13 cellular contexts compared by ENCODE assay signal in the genomic region with DNA sequence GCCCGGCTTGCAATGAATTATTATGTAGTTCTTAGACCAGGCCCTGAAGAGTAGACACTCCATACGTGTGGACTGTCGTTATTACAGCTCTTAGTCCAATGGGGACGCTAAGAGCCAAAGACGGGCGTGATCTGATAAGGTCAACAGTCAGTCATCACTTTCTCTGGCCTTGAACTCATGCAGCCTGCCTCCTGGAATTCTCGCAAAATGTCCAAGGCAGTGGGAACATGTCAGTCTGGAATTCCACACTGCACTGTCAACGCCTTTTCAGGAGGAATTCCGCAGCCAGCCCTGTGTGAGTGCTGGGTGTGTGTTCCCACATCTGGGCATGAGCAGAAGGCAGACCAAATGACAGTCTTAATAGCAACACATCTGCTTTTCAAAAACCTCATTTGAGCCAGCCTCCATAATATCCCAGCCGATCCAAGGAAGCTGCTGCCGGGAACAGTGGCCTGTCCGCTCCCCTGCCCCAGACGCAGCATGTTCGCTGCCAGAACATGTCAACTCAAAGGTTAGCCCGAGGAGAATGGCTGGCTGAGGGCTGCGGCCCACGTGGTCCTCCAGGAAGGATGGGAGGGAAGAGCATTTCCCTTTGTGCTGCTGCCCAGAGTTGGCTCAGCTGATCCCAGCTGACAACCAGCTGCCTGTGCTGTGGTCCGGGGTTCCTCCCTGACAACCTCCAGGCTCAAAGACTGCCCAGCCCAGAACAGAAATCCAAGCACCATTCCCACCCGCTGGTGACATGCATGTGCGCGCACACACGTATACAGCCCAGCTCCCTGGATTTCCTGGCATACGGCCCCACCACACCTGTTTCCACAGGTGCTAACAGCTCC.
DNase-seq lines count a peak whose midpoint lies in the region; ATAC-seq and TF ChIP-seq lines count a peak whose summit lies in the region.
"Had no signal": no experiment of that assay in that cellular context is flagged by ENCODE, and none has a peak within 500 bp of the region (broad histone marks: within the 10 kb centered on the region; RNA-seq: fewer than 3 reads in every experiment).

No MANE protein-coding gene starts in this region.

- peak overlapping the region; percentile 61 for H3K4me2 ChIP-seq in BLaER1

- no peak for TF ChIP-seq POLR2A in body of pancreas (IDR thresholded peaks at IDR 0.05)

- H3K27me3 ChIP-seq in BLaER1 (no peaks in the 10 kb centered on the region), body of pancreas (no peaks in the 10 kb centered on the region), right atrium auricular region (no peaks in the 10 kb centered on the region)

- H3K4me3 ChIP-seq in BLaER1 = no peak overlapping the region
- no peak overlapping the region for H3K4me3 ChIP-seq in body of pancreas
- no peak overlapping the region for H3K4me3 ChIP-seq in right atrium auricular region

- no peak overlapping the region for H3K9ac ChIP-seq in BLaER1

- peak; percentile 51 for ATAC-seq in body of pancreas
- no peak for ATAC-seq in HG02870 (IDR thresholded peaks at IDR 0.05; ENCODE audit: unreplicated experiment)
- no peak for ATAC-seq in GM18511 (IDR thresholded peaks at IDR 0.05; ENCODE audit: unreplicated experiment)
- ATAC-seq: activated CD4-positive, CD25-positive, alpha-beta regulatory T cell treated with anti-CD3 and anti-CD28 coated beads, Interleukin-2, amount 50 U/mL, for 24 hours; natural killer cell treated with Interleukin-12 subunit alpha and Interleukin-12 subunit beta and Interleukin-15 and Interleukin-18, amount 100 ng/mL, for 72 hours; stimulated activated naive CD8-positive, alpha-beta T cell treated with anti-CD3 and anti-CD28 coated beads, Interleukin-15, Interleukin-2, amounts not matched to agents 100 U/mL and 50 U/mL, for 24 hours had no signal

- intact Hi-C loops in body of pancreas (cut with DNase I) = no loop called here

- TF ChIP-seq CTCF in body of pancreas (IDR thresholded peaks at IDR 0.05) = no peak
- no peak for TF ChIP-seq CTCF in right atrium auricular region (IDR thresholded peaks at IDR 0.05)

- WGBS in body of pancreas, 2 donors = 66 to 73% methylated on average over 12 to 23 of the region's 23 CpGs

- H3K9me3 ChIP-seq in BLaER1 = no peaks in the 10 kb centered on the region
- no peaks in the 10 kb centered on the region for H3K9me3 ChIP-seq in body of pancreas
- no peaks in the 10 kb centered on the region for H3K9me3 ChIP-seq in right atrium auricular region

- H3K36me3 ChIP-seq in BLaER1 (no peaks in the 10 kb centered on the region), body of pancreas (replicated peaks in 1 of 2; ENCODE audit: insufficient read depth in 1 of 2, low read depth in 2 of 2) (no peaks in the 10 kb centered on the region), right atrium auricular region (no peaks in the 10 kb centered on the region)

- H3K27ac ChIP-seq in BLaER1 (no peak overlapping the region), body of pancreas (no peak overlapping the region), right atrium auricular region (no peak overlapping the region)
- H3K27ac ChIP-seq: C4-2B had no signal

- DNase-seq in body of pancreas = peak in 2 of 4 donors; percentile 21 to 23
- peak; percentile 79 for DNase-seq in right atrium auricular region (ENCODE audit: low spot score)
- DNase-seq in pons (ENCODE audit: low spot score) = peak; percentile 60
- no peak for DNase-seq in T-helper 9 cell
- no peak for DNase-seq in MV-4-11 (lab: John Stamatoyannopoulos, UW)
- DNase-seq: NCI-H524; stimulated activated naive CD8-positive, alpha-beta T cell treated with anti-CD3 and anti-CD28 coated beads, Interleukin-15, Interleukin-2, amounts not matched to agents 100 U/mL and 50 U/mL, for 24 hours had no signal

- H4K20me1 ChIP-seq in BLaER1 = no peaks in the 10 kb centered on the region

- H3K4me1 ChIP-seq in BLaER1 (peaks cover 38% of the 10 kb centered on the region), body of pancreas (no peaks in the 10 kb centered on the region), right atrium auricular region (peaks cover 0 to 18% of the 10 kb centered on the region in 2 donors)

Comparison
In these comparisons a context has a peak if more than half of its experiments do, and no peak if none do; other contexts are left out.
1. DNase-seq: peak in right atrium auricular region (single experiment) and pons (single experiment); none in T-helper 9 cell (single experiment) and MV-4-11 (single experiment).